Comparison of ENCODE assay signal across 1 cellular context in the genomic region with DNA sequence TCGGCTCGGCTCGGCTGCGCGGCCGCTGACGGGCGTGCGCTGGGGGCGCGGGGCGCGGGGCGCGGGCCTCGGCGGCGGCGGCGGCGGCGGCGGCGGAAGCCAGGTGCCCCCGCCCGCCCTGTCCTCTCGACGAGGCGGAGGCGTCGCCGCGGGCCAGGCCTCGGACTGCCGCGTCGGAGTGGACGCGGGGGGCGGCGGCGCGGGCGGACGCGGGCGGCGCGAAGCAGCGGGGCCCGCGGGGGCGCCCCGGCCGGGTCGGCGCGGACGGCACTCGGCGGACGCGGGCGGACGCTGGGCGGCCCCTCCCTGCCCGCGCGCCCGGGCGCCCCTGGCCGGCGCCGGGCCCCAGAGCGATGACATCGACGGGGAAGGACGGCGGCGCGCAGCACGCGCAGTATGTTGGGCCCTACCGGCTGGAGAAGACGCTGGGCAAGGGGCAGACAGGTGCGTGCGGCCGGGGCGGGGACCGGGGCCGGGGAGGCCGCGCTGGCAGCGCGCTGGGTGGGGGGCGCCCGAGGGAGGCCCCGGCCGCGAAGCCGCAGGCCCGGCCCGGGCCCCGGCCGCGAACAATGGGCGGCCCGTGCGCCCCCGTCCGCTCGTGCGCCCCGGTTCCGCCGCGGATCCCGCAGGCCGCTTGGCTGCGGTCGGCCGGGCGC.
TF ChIP-seq lines count a peak whose summit lies in the region.

BRSK2 (plus strand) TSS at position 3 of the 656 bp plus-strand sequence; CDS start at position 354, 351 bp downstream.

TF ChIP-seq in GM12878, 131 proteins besides CTCF, POLR2A, EP300 and RAD21 (continued from another document):
- TF ChIP-seq RB1 (IDR thresholded peaks at IDR 0.05; ENCODE audit: borderline replicate concordance) (no peak), EGR1 (IDR thresholded peaks at IDR 0.05; ENCODE audit: borderline replicate concordance in 1 of 2, low read depth in 2 of 2, low read length in 2 of 2) (no peak), TAF1 (IDR thresholded peaks at IDR 0.05; ENCODE audit: borderline replicate concordance, low read depth, low read length) (no peak), HDGF (IDR thresholded peaks at IDR 0.05) (no peak), BCLAF1 (IDR thresholded peaks at IDR 0.05) (no peak), ZSCAN29 (IDR thresholded peaks at IDR 0.05) (no peak), NR2C2 (IDR thresholded peaks at IDR 0.05; ENCODE audit: borderline replicate concordance, control insufficient read depth, insufficient read length, low read depth) (no peak), SMAD5 (IDR thresholded peaks at IDR 0.05; ENCODE audit: low read depth) (no peak), LARP7 (IDR thresholded peaks at IDR 0.05) (no peak)
